Comparison of ENCODE assay signal across 27 cellular contexts in the genomic region with DNA sequence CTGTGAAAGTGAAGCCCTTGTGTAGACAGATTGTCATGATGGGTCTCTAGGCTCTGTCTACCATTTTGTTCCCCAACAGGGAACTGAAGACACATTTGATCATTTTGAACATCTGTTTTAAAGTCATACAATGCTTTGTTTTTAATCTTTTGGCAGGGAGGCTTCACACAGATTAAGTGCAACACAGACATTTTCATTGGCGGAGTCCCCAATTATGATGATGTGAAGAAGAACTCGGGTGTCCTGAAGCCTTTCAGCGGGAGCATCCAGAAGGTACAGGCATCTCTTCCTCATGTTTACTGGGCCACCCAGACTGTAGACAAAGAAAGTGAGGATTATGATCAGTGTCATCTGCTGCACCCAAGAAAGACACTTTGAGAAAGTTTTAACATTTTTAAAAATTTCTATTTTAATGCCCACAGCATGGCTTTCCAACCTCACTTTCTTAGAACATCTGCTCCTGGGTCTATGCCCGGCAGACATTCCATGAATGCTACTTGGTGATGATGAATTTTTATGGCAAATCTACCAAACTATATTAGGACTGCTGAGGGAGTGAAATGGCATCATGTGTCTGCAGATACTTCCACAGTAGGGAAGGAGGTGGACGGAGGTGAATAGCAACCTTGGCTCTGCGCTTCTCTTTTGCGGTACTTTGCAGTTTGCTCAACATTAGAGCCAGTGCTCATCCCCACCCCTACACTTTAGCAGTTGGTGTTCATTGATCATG.
DNase-seq lines count a peak whose midpoint lies in the region; ATAC-seq and TF ChIP-seq lines count a peak whose summit lies in the region.
"Had no signal": no experiment of that assay in that cellular context is flagged by ENCODE, and none has a peak within 500 bp of the region (broad histone marks: within the 10 kb centered on the region; RNA-seq: fewer than 3 reads in every experiment).

No MANE protein-coding gene starts in this region.

- no peak overlapping the region for H3K4me3 ChIP-seq in BLaER1 treated with 17β-estradiol and CSF1 and Interleukin-3, amounts not matched to agents 10 nM and 100 nM
- H3K4me3 ChIP-seq in fibroblast of lung (replicated peaks in 1 of 4; ENCODE audit: control extremely low read depth in 1 of 4, insufficient read depth in 1 of 4, low read depth in 3 of 4, low read length in 4 of 4) = no peak overlapping the region
- H3K4me3 ChIP-seq in osteoblast (ENCODE audit: insufficient read depth, low read length) = no peak overlapping the region
- H3K4me3 ChIP-seq in neuronal stem cell (ENCODE audit: low read length in 2 of 2) = no peak overlapping the region
- H3K4me3 ChIP-seq: ascending aorta, heart right ventricle, lower lobe of right lung, mucosa of descending colon, right lobe of liver, SJCRH30, suprapubic skin, uterus had no signal

- no peak overlapping the region for H4K8ac ChIP-seq in neuronal stem cell (ENCODE audit: low read depth, low read length)

- no peak overlapping the region for H2BK15ac ChIP-seq in neuronal stem cell (ENCODE audit: low read length)

- CTCF ChIA-PET in activated CD8-positive, alpha-beta memory T cell treated with anti-CD3 and anti-CD28 coated beads, Interleukin-2, amount 10 ng/mL, durations not matched to agents 7 days and 5 days (lab: Charles Lee) = no interaction called here

- no peak for ATAC-seq in HG03354 (IDR thresholded peaks at IDR 0.05; ENCODE audit: poor library complexity, severe bottlenecking, unreplicated experiment)
- ATAC-seq in activated CD8-positive, alpha-beta memory T cell treated with anti-CD3 and anti-CD28 coated beads, Interleukin-2, amount 10 ng/mL, durations not matched to agents 7 days and 5 days = no peak
- ATAC-seq: foreskin keratinocyte; heart right ventricle; lower lobe of right lung; mucosa of descending colon; right lobe of liver; stimulated activated naive B cell treated with anti-CD40 and anti-IgM and Interleukin-4, amounts not matched to agents 10 μg/mL and 1 μg/mL and 100 μg/mL, for 72 hours; T-cell had no signal

- H3K9ac ChIP-seq in BLaER1 treated with 17β-estradiol and CSF1 and Interleukin-3, amounts not matched to agents 10 nM and 100 nM = no peak overlapping the region
- no peak overlapping the region for H3K9ac ChIP-seq in fibroblast of lung (ENCODE audit: insufficient read depth, low read length)
- no peak overlapping the region for H3K9ac ChIP-seq in neuronal stem cell (ENCODE audit: low read depth, low read length, poor library complexity)

- H3K18ac ChIP-seq in neuronal stem cell (ENCODE audit: low read length) = no peak overlapping the region

- peaks cover 0 to 34% (median 0%) of the 10 kb centered on the region in 11 experiments; a peak in 5 of 22 replicates for H4K20me1 ChIP-seq in BLaER1 treated with 17β-estradiol and CSF1 and Interleukin-3, amounts not matched to agents 10 nM and 100 nM
- no peaks in the 10 kb centered on the region for H4K20me1 ChIP-seq in fibroblast of lung (ENCODE audit: control insufficient read depth, extremely low read depth, insufficient read depth, low read length)
- no peaks in the 10 kb centered on the region for H4K20me1 ChIP-seq in osteoblast (ENCODE audit: insufficient read depth, low read length)

- H2BK12ac ChIP-seq in neuronal stem cell (ENCODE audit: low read length) = no peak overlapping the region

- no peaks in the 10 kb centered on the region for H3K79me1 ChIP-seq in neuronal stem cell (ENCODE audit: low read depth, low read length)

- H3K4me1 ChIP-seq in BLaER1 treated with 17β-estradiol and CSF1 and Interleukin-3, amounts not matched to agents 10 nM and 100 nM = peaks cover 18 to 48% (median 40%) of the 10 kb centered on the region in 10 experiments
- peaks cover 31% of the 10 kb centered on the region for H3K4me1 ChIP-seq in fibroblast of lung (ENCODE audit: control insufficient read depth, extremely low read depth, insufficient read depth, low read length)
- peaks cover 35% of the 10 kb centered on the region for H3K4me1 ChIP-seq in osteoblast (ENCODE audit: insufficient read depth, low read length)
- H3K4me1 ChIP-seq in neuronal stem cell (ENCODE audit: control insufficient read depth in 2 of 2, insufficient read depth in 1 of 2, low read depth in 1 of 2, low read length in 2 of 2) = peaks cover 7 to 8% of the 10 kb centered on the region in 2 donors
- H3K4me1 ChIP-seq: foreskin keratinocyte, lower lobe of right lung, right lobe of liver had no signal

- peaks cover 39% of the 10 kb centered on the region for H3K27me3 Mint-ChIP-seq in activated CD8-positive, alpha-beta memory T cell treated with anti-CD3 and anti-CD28 coated beads, Interleukin-2, amount 10 ng/mL, durations not matched to agents 7 days and 5 days

- DNase-seq in RPMI7951 (ENCODE audit: low read depth) (peak; percentile 36), fibroblast of lung (ENCODE audit: low read depth in 2 of 2) (peak; percentile 55 to 69), osteoblast (ENCODE audit: insufficient read length, low spot score, missing footprints) (peak; percentile 59), neuronal stem cell (ENCODE audit: low spot score) (no peak), hippocampal formation (lab: John Stamatoyannopoulos, UW) (no peak)
- no peak for DNase-seq in activated CD8-positive, alpha-beta memory T cell treated with anti-CD3 and anti-CD28 coated beads, Interleukin-2, amount 10 ng/mL, durations not matched to agents 7 days and 5 days
- DNase-seq: activated CD4-positive, alpha-beta T cell treated with anti-CD3 and anti-CD28 coated beads, Interleukin-2, amount 50 U/mL, for 48 hours; activated CD8-positive, alpha-beta memory T cell treated with anti-CD3 and anti-CD28 coated beads, Interleukin-2, amount 50 U/mL, for 48 hours; CD8-positive, alpha-beta memory T cell; cerebellar nuclear complex; foreskin keratinocyte; heart right ventricle; lower lobe of right lung; mucosa of descending colon; NCI-H2081; NCI-H226; right lobe of liver; SJCRH30; stimulated activated naive B cell treated with anti-CD40 and anti-IgM and Interleukin-4, amounts not matched to agents 10 μg/mL and 1 μg/mL and 100 μg/mL, for 72 hours; T-cell; uterus had no signal

- no peaks in the 10 kb centered on the region for H3K79me2 ChIP-seq in fibroblast of lung (ENCODE audit: control insufficient read depth, insufficient read depth, low read length)
- no peaks in the 10 kb centered on the region for H3K79me2 ChIP-seq in osteoblast (ENCODE audit: insufficient read depth, low read length)

- H3K36me3 Mint-ChIP-seq in activated CD8-positive, alpha-beta memory T cell treated with anti-CD3 and anti-CD28 coated beads, Interleukin-2, amount 10 ng/mL, durations not matched to agents 7 days and 5 days = no peaks in the 10 kb centered on the region
- H3K36me3 Mint-ChIP-seq: activated naive CD4-positive, alpha-beta T cell treated with anti-CD3 and anti-CD28 coated beads, Interleukin-2, amount 50 U/mL, for 24 hours; CD8-positive, alpha-beta memory T cell; stimulated activated naive B cell treated with anti-CD40 and anti-IgM and Interleukin-4, amounts not matched to agents 10 μg/mL and 1 μg/mL and 100 μg/mL, for 72 hours; T-cell had no signal

- peak overlapping the region in 8 of 11 experiments; percentile 73 to 89 (median 80); a peak in 9 of 22 replicates for H3K4me2 ChIP-seq in BLaER1 treated with 17β-estradiol and CSF1 and Interleukin-3, amounts not matched to agents 10 nM and 100 nM
- no peak overlapping the region for H3K4me2 ChIP-seq in fibroblast of lung (ENCODE audit: extremely low read depth, insufficient read depth, low read length)
- no peak overlapping the region for H3K4me2 ChIP-seq in osteoblast (ENCODE audit: insufficient read depth, low read length)
- no peak overlapping the region for H3K4me2 ChIP-seq in neuronal stem cell (ENCODE audit: insufficient read depth, low read length, poor library complexity, severe bottlenecking)

- H3K27ac Mint-ChIP-seq in activated CD8-positive, alpha-beta memory T cell treated with anti-CD3 and anti-CD28 coated beads, Interleukin-2, amount 10 ng/mL, durations not matched to agents 7 days and 5 days = no peak overlapping the region
- H3K27ac Mint-ChIP-seq: activated naive CD4-positive, alpha-beta T cell treated with anti-CD3 and anti-CD28 coated beads, Interleukin-2, amount 50 U/mL, for 24 hours; CD8-positive, alpha-beta memory T cell; stimulated activated naive B cell treated with anti-CD40 and anti-IgM and Interleukin-4, amounts not matched to agents 10 μg/mL and 1 μg/mL and 100 μg/mL, for 72 hours; T-cell had no signal

- TF ChIP-seq CTCF in fibroblast of lung (conservative IDR thresholded peaks at IDR 0.05 in 1 of 2, IDR thresholded peaks at IDR 0.05 in 1 of 2; ENCODE audit: low read depth in 1 of 2, low read length in 2 of 2) (no peak), osteoblast (IDR thresholded peaks at IDR 0.05; ENCODE audit: extremely low read depth, low read depth, low read length) (no peak)

- peaks cover 0 to 6% (median 0%) of the 10 kb centered on the region in 11 experiments; a peak in 2 of 22 replicates for H3K9me3 ChIP-seq in BLaER1 treated with 17β-estradiol and CSF1 and Interleukin-3, amounts not matched to agents 10 nM and 100 nM (replicated peaks in 1 of 11)
- H3K9me3 ChIP-seq in fibroblast of lung (ENCODE audit: control insufficient read depth, insufficient read depth, low read depth, low read length) = no peaks in the 10 kb centered on the region
- H3K9me3 ChIP-seq in osteoblast (ENCODE audit: low read depth, low read length) = no peaks in the 10 kb centered on the region
- H3K9me3 ChIP-seq in neuronal stem cell (replicated peaks in 1 of 2; ENCODE audit: control insufficient read depth in 2 of 2, insufficient read depth in 1 of 2, low read depth in 1 of 2, low read length in 2 of 2) = no peaks in the 10 kb centered on the region
- H3K9me3 ChIP-seq: ascending aorta, heart right ventricle, lower lobe of right lung, mucosa of descending colon, right lobe of liver, SJCRH30, suprapubic skin, uterus had no signal

- H2BK120ac ChIP-seq in neuronal stem cell (ENCODE audit: low read depth, low read length) = no peak overlapping the region

- H3K23ac ChIP-seq in neuronal stem cell (ENCODE audit: low read depth, low read length, poor library complexity) = no peak overlapping the region

- no peaks in the 10 kb centered on the region for H3K36me3 ChIP-seq in BLaER1 treated with 17β-estradiol and CSF1 and Interleukin-3, amounts not matched to agents 10 nM and 100 nM
- H3K36me3 ChIP-seq in fibroblast of lung (ENCODE audit: control insufficient read depth, insufficient read depth, low read length) (no peaks in the 10 kb centered on the region), osteoblast (ENCODE audit: insufficient read depth, low read length) (no peaks in the 10 kb centered on the region), neuronal stem cell (replicated peaks in 1 of 2; ENCODE audit: control insufficient read depth in 2 of 2, insufficient read depth in 2 of 2, low read length in 2 of 2) (no peaks in the 10 kb centered on the region)
- H3K36me3 ChIP-seq: ascending aorta, lower lobe of right lung, right lobe of liver, SJCRH30, suprapubic skin, uterus had no signal

- H3K4me1 Mint-ChIP-seq in activated CD8-positive, alpha-beta memory T cell treated with anti-CD3 and anti-CD28 coated beads, Interleukin-2, amount 10 ng/mL, durations not matched to agents 7 days and 5 days = no peaks in the 10 kb centered on the region
- H3K4me1 Mint-ChIP-seq: activated naive CD4-positive, alpha-beta T cell treated with anti-CD3 and anti-CD28 coated beads, Interleukin-2, amount 50 U/mL, for 24 hours; CD8-positive, alpha-beta memory T cell; stimulated activated naive B cell treated with anti-CD40 and anti-IgM and Interleukin-4, amounts not matched to agents 10 μg/mL and 1 μg/mL and 100 μg/mL, for 72 hours had no signal

- H3K4me3 Mint-ChIP-seq in activated CD8-positive, alpha-beta memory T cell treated with anti-CD3 and anti-CD28 coated beads, Interleukin-2, amount 10 ng/mL, durations not matched to agents 7 days and 5 days = no peak overlapping the region
- H3K4me3 Mint-ChIP-seq: activated naive CD4-positive, alpha-beta T cell treated with anti-CD3 and anti-CD28 coated beads, Interleukin-2, amount 50 U/mL, for 24 hours; CD8-positive, alpha-beta memory T cell; neural crest cell; stimulated activated naive B cell treated with anti-CD40 and anti-IgM and Interleukin-4, amounts not matched to agents 10 μg/mL and 1 μg/mL and 100 μg/mL, for 72 hours; T-cell had no signal

- H2BK5ac ChIP-seq in neuronal stem cell (ENCODE audit: low read length) = no peak overlapping the region

- H2AFZ ChIP-seq in fibroblast of lung (ENCODE audit: low read length) = no peak overlapping the region
- no peak overlapping the region for H2AFZ ChIP-seq in osteoblast (ENCODE audit: low read length)
- H2AFZ ChIP-seq in neuronal stem cell (ENCODE audit: low read length) = no peak overlapping the region

- no peak overlapping the region for H3K4ac ChIP-seq in neuronal stem cell (ENCODE audit: low read length)

- no peak overlapping the region for H2AK5ac ChIP-seq in neuronal stem cell (ENCODE audit: low read depth, low read length)

- H3K27me3 ChIP-seq in BLaER1 treated with 17β-estradiol and CSF1 and Interleukin-3, amounts not matched to agents 10 nM and 100 nM = peaks cover 0 to 98% (median 0%) of the 10 kb centered on the region in 11 experiments; a peak in 7 of 22 replicates
- H3K27me3 ChIP-seq in fibroblast of lung (ENCODE audit: control insufficient read depth, insufficient read depth, low read length) (no peaks in the 10 kb centered on the region), osteoblast (ENCODE audit: insufficient read depth, low read length) (no peaks in the 10 kb centered on the region), neuronal stem cell (ENCODE audit: control insufficient read depth in 3 of 3, insufficient read depth in 3 of 3, low read depth in 1 of 3, low read length in 3 of 3) (no peaks in the 10 kb centered on the region)
- H3K27me3 ChIP-seq: ascending aorta, right lobe of liver, SJCRH30, suprapubic skin, uterus had no signal

- H3K9me3 Mint-ChIP-seq in activated CD8-positive, alpha-beta memory T cell treated with anti-CD3 and anti-CD28 coated beads, Interleukin-2, amount 10 ng/mL, durations not matched to agents 7 days and 5 days (ENCODE audit: low read depth) = no peaks in the 10 kb centered on the region
- H3K9me3 Mint-ChIP-seq: activated naive CD4-positive, alpha-beta T cell treated with anti-CD3 and anti-CD28 coated beads, Interleukin-2, amount 50 U/mL, for 24 hours; CD8-positive, alpha-beta memory T cell; neural crest cell; stimulated activated naive B cell treated with anti-CD40 and anti-IgM and Interleukin-4, amounts not matched to agents 10 μg/mL and 1 μg/mL and 100 μg/mL, for 72 hours; T-cell had no signal

- no CpG with 5 or more reads among the region's 7 CpGs for WGBS in neuronal stem cell (ENCODE audit: extremely low coverage in 2 of 2, insufficient read length in 2 of 2, insufficient replicate concordance in 1 of 2), 2 donors

- no peak overlapping the region for H3K14ac ChIP-seq in neuronal stem cell (ENCODE audit: low read length)

- peak overlapping the region in 1 of 11 experiments; percentile 69; a peak in 1 of 22 replicates for H3K27ac ChIP-seq in BLaER1 treated with 17β-estradiol and CSF1 and Interleukin-3, amounts not matched to agents 10 nM and 100 nM
- H3K27ac ChIP-seq in fibroblast of lung (ENCODE audit: insufficient read depth, low read length) = no peak overlapping the region
- H3K27ac ChIP-seq in osteoblast (ENCODE audit: low read depth, low read length) = no peak overlapping the region
- H3K27ac ChIP-seq in neuronal stem cell (replicated peaks; ENCODE audit: low read length) = no peak overlapping the region
- H3K27ac ChIP-seq: foreskin keratinocyte, right lobe of liver, SJCRH30, suprapubic skin, uterus had no signal

- H4K91ac ChIP-seq in neuronal stem cell (ENCODE audit: low read depth, low read length, poor library complexity) = no peak overlapping the region

Comparison
In these comparisons a context has a peak if more than half of its experiments do, and no peak if none do; other contexts are left out.
1. H3K4me2 ChIP-seq: peak in BLaER1 treated with 17β-estradiol and CSF1 and Interleukin-3, amounts not matched to agents 10 nM and 100 nM (8 of 11); none in fibroblast of lung (single experiment), osteoblast (single experiment) and neuronal stem cell (single experiment).
2. DNase-seq: peak in RPMI7951 (single experiment), fibroblast of lung (2 of 2) and osteoblast (single experiment); none in neuronal stem cell (single experiment), activated CD8-positive, alpha-beta memory T cell treated with anti-CD3 and anti-CD28 coated beads, Interleukin-2, amount 10 ng/mL, durations not matched to agents 7 days and 5 days (single experiment) and hippocampal formation (0 of 2).